Comparison of ENCODE assay signal across 19 cellular contexts in genomic region chr14:64562432-64562831, GRCh38. TPM values are rescaled to one million over a fixed set of nuclear protein-coding genes. Genes with fewer than 3 reads are reported as not detected.
A peak's percentile ranks its signal among the peaks of the same experiment; 100 is the strongest.
DNase-seq lines count a peak whose midpoint lies in the region; ATAC-seq and TF ChIP-seq lines count a peak whose summit lies in the region.
"Had no signal": no experiment of that assay in that cellular context is flagged by ENCODE, and none has a peak within 500 bp of the region (broad histone marks: within the 10 kb centered on the region; RNA-seq: fewer than 3 reads in every experiment).

No MANE protein-coding gene starts in this region.

- no peak overlapping the region for H3K4me3 Mint-ChIP-seq in type B pancreatic cell
- no peak overlapping the region for H3K4me3 Mint-ChIP-seq in neural progenitor cell
- H3K4me3 Mint-ChIP-seq: CD14-positive monocyte, IgD-negative memory B cell had no signal

- H3K4me1 Mint-ChIP-seq in type B pancreatic cell (ENCODE audit: unreplicated experiment) (peaks cover 13% of the 10 kb centered on the region), neural progenitor cell (peaks cover 4% of the 10 kb centered on the region)

- H2AFZ ChIP-seq in neural progenitor cell (replicated peaks): no peak overlapping the region

- H3K4me3 ChIP-seq in left ventricle myocardium inferior (no peak overlapping the region), dorsolateral prefrontal cortex (no peak overlapping the region), neural progenitor cell (no peak overlapping the region)
- H3K4me3 ChIP-seq: SJCRH30 had no signal

- POLR2A ChIA-PET in RWPE1 (lab: Yijun Ruan, JAX; ENCODE audit: low non-redundant PET): interaction anchor here (0.6 kb wide), 1 partner anchor 18 kb away, joined by 5 read pairs; no protein-coding TSS in a partner anchor

- H3F3A ChIP-seq in neural progenitor cell (ENCODE audit: low read depth): no peaks in the 10 kb centered on the region

- DNase-seq in Right ventricle myocardium superior (no peak), left ventricle myocardium inferior (no peak), dorsolateral prefrontal cortex (no peak), left colon (no peak), type B pancreatic cell (ENCODE audit: extremely low spot score, unreplicated experiment) (no peak), NCI-H446 (lab: John Stamatoyannopoulos, UW) (no peak), RWPE1 (ENCODE audit: low spot score) (no peak), neural progenitor cell (ENCODE audit: low spot score) (no peak)
- DNase-seq: ACHN, AML-193, DMS 273 treated with DMSO at 0.1 percent for 48 hours, H7, Kasumi-1, NCI-H1436, NCI-H2029, NCI-H524, SJCRH30 had no signal

- ATAC-seq in Right ventricle myocardium superior (ENCODE audit: poor library complexity) (peak; percentile 58), left colon (peak; percentile 98)

- H3K36me3 Mint-ChIP-seq in type B pancreatic cell (no peaks in the 10 kb centered on the region), neural progenitor cell (no peaks in the 10 kb centered on the region)
- H3K36me3 Mint-ChIP-seq: CD14-positive monocyte, IgD-negative memory B cell had no signal

- H3K27ac Mint-ChIP-seq in type B pancreatic cell: peak overlapping the region; percentile 62
- no peak overlapping the region for H3K27ac Mint-ChIP-seq in neural progenitor cell
- H3K27ac Mint-ChIP-seq: CD14-positive monocyte, IgD-negative memory B cell had no signal

- H3K9me3 ChIP-seq in left ventricle myocardium inferior (replicated peaks) (no peaks in the 10 kb centered on the region), neural progenitor cell (ENCODE audit: low read depth) (no peaks in the 10 kb centered on the region)
- H3K9me3 ChIP-seq: SJCRH30 had no signal

- CTCF ChIA-PET in RWPE1 (lab: Yijun Ruan, JAX): interaction anchor here (0.6 kb wide), 1 partner anchor 319 kb away, joined by 3 read pairs; no protein-coding TSS in a partner anchor

- H3K27me3 ChIP-seq in left ventricle myocardium inferior (ENCODE audit: low read depth): no peaks in the 10 kb centered on the region
- no peaks in the 10 kb centered on the region for H3K27me3 ChIP-seq in dorsolateral prefrontal cortex
- H3K27me3 ChIP-seq in neural progenitor cell: no peaks in the 10 kb centered on the region
- H3K27me3 ChIP-seq: SJCRH30 had no signal

- no peak overlapping the region for H3K4me2 ChIP-seq in neural progenitor cell

- H3K9ac ChIP-seq in neural progenitor cell: no peak overlapping the region

- intact Hi-C loops in Right ventricle myocardium superior (cut with DNase I) (no loop called here), left ventricle myocardium inferior (cut with micrococcal nuclease) (no loop called here), dorsolateral prefrontal cortex (cut with DNase I) (no loop called here), left colon (cut with DNase I, micrococcal nuclease) (no loop called here)

- H3K79me2 ChIP-seq in neural progenitor cell (ENCODE audit: low read depth): no peaks in the 10 kb centered on the region

- TF ChIP-seq CTCF in left ventricle myocardium inferior (IDR thresholded peaks at IDR 0.05; ENCODE audit: borderline replicate concordance) (no peak), dorsolateral prefrontal cortex (IDR thresholded peaks at IDR 0.05 in 54 of 56, conservative IDR thresholded peaks at IDR 0.05 in 2 of 56; ENCODE audit: low read depth in 1 of 56, partially characterized antibody in 56 of 56) (no peak), type B pancreatic cell (conservative IDR thresholded peaks at IDR 0.05) (no peak), RWPE1 (conservative IDR thresholded peaks at IDR 0.05; ENCODE audit: low read depth) (no peak), neural progenitor cell (IDR thresholded peaks at IDR 0.05) (no peak)

- H3K4me1 ChIP-seq in left ventricle myocardium inferior: peaks cover 20% of the 10 kb centered on the region
- H3K4me1 ChIP-seq in neural progenitor cell: peaks cover 9% of the 10 kb centered on the region
- H3K4me1 ChIP-seq: SJCRH30 had no signal

- H3K9me3 Mint-ChIP-seq in type B pancreatic cell: no peaks in the 10 kb centered on the region
- no peaks in the 10 kb centered on the region for H3K9me3 Mint-ChIP-seq in neural progenitor cell
- H3K9me3 Mint-ChIP-seq: IgD-negative memory B cell had no signal

- H3K27ac ChIP-seq in left ventricle myocardium inferior (replicated peaks): no peak overlapping the region
- H3K27ac ChIP-seq in dorsolateral prefrontal cortex: peak overlapping the region in 30 of 59 donors; percentile 14 to 99 (median 92)
- no peak overlapping the region for H3K27ac ChIP-seq in RWPE1
- no peak overlapping the region for H3K27ac ChIP-seq in neural progenitor cell
- H3K27ac ChIP-seq: SJCRH30 had no signal

- H3K36me3 ChIP-seq in left ventricle myocardium inferior (no peaks in the 10 kb centered on the region), neural progenitor cell (no peaks in the 10 kb centered on the region)
- H3K36me3 ChIP-seq: SJCRH30 had no signal

- H4K20me1 ChIP-seq in neural progenitor cell (ENCODE audit: low read depth): no peaks in the 10 kb centered on the region

- H3K27me3 Mint-ChIP-seq in type B pancreatic cell (no peaks in the 10 kb centered on the region), neural progenitor cell (ENCODE audit: insufficient read depth, low read depth) (peaks cover 2% of the 10 kb centered on the region)

RNA-seq across cellular contexts. Expression of gene PPP1R36, which starts 12.7 kb away (rescaled TPM):
- total RNA-seq in Right ventricle myocardium superior (0.19 TPM), left ventricle myocardium inferior (0.36 TPM), dorsolateral prefrontal cortex (1 to 10 TPM in 102 of 120 experiments, under 1 TPM in 16, not detected in 2; 0.41 to 5.3 (median 1.7) TPM), left colon (10 to 100 TPM in 1 of 2 donors, 1 to 10 TPM in 1; 7.1 to 10.7 TPM), type B pancreatic cell (ENCODE audit: low replicate concordance) (0.57 and 0.70 TPM in 2 replicates), neural progenitor cell (ENCODE audit: low replicate concordance) (0.81 TPM in 1 of 2 replicates, not detected in the other)

RNA-seq across cellular contexts. Expression of gene HSPA2, which starts 21.9 kb away (rescaled TPM):
- 14.1 TPM for total RNA-seq in Right ventricle myocardium superior
- 34.0 TPM for total RNA-seq in left ventricle myocardium inferior
- 100 to 1,000 TPM in 86 of 120 experiments, 10 to 100 TPM in 34; 15.2 to 536 (median 124) TPM for total RNA-seq in dorsolateral prefrontal cortex
- 10 to 100 TPM; 52.7 to 61.7 TPM for total RNA-seq in left colon
- total RNA-seq in type B pancreatic cell (ENCODE audit: low replicate concordance): 1.5 and 1.9 TPM in 2 replicates
- total RNA-seq in neural progenitor cell (ENCODE audit: low replicate concordance): 5.5 and 9.2 TPM in 2 replicates

RNA-seq across cellular contexts. Expression of gene ZBTB1, which starts 57.9 kb away (rescaled TPM):
- 21.5 TPM for total RNA-seq in Right ventricle myocardium superior
- 25.9 TPM for total RNA-seq in left ventricle myocardium inferior
- total RNA-seq in dorsolateral prefrontal cortex: 10 to 100 TPM; 24.5 to 64.0 (median 38.4) TPM
- total RNA-seq in left colon: 10 to 100 TPM; 29.5 to 32.1 TPM
- total RNA-seq in type B pancreatic cell (ENCODE audit: low replicate concordance): 33.5 and 43.2 TPM in 2 replicates
- total RNA-seq in neural progenitor cell (ENCODE audit: low replicate concordance): 40.9 and 53.3 TPM in 2 replicates

RNA-seq across cellular contexts. Expression of gene ZBTB25, which starts 58.8 kb away (rescaled TPM):
- 15.2 TPM for total RNA-seq in Right ventricle myocardium superior
- total RNA-seq in left ventricle myocardium inferior: 20.8 TPM
- 10 to 100 TPM; 17.5 to 36.7 (median 25.7) TPM for total RNA-seq in dorsolateral prefrontal cortex
- 1 to 10 TPM; 5.9 to 6.5 TPM for total RNA-seq in left colon
- 7.6 and 11.3 TPM in 2 replicates for total RNA-seq in type B pancreatic cell (ENCODE audit: low replicate concordance)
- total RNA-seq in neural progenitor cell (ENCODE audit: low replicate concordance): 11.6 and 14.3 TPM in 2 replicates

Comparison
In these comparisons a context has a peak if more than half of its experiments do, and no peak if none do; other contexts are left out.
1. H3K27ac ChIP-seq: peak in dorsolateral prefrontal cortex (30 of 59); none in left ventricle myocardium inferior (single experiment), RWPE1 (single experiment) and neural progenitor cell (single experiment).